8 cellular contexts compared by ENCODE assay signal in genomic region chr11:3422380-3423137, GRCh38. TPM values are rescaled to one million over a fixed set of nuclear protein-coding genes. Genes with fewer than 3 reads are reported as not detected.
A peak's percentile ranks its signal among the peaks of the same experiment; 100 is the strongest.
DNase-seq lines count a peak whose midpoint lies in the region; ATAC-seq and TF ChIP-seq lines count a peak whose summit lies in the region.
"Not testable (repeated sequence)": the region's sequence is repeated elsewhere in the genome, so short reads cannot be mapped to it uniquely, and the experiment has no call there.

No MANE protein-coding gene starts in this region.

- peak overlapping the region; percentile 91 for H3K27ac Mint-ChIP-seq in activated CD4-positive, alpha-beta T cell treated with anti-CD3 and anti-CD28 coated beads, Interleukin-2, amount 10 ng/mL, durations not matched to agents 24 days and 14 days

- ATAC-seq in GM19351 (IDR thresholded peaks at IDR 0.05; ENCODE audit: unreplicated experiment) (peak; percentile 92), HG03469 (IDR thresholded peaks at IDR 0.05; ENCODE audit: unreplicated experiment) (peak; percentile 73), left colon (peak; percentile 99)

- not testable (repeated sequence) for H3K4me1 Mint-ChIP-seq in activated CD4-positive, alpha-beta T cell treated with anti-CD3 and anti-CD28 coated beads, Interleukin-2, amount 10 ng/mL, durations not matched to agents 24 days and 14 days

- peak overlapping the region; percentile 95 for H3K4me3 Mint-ChIP-seq in activated CD4-positive, alpha-beta T cell treated with anti-CD3 and anti-CD28 coated beads, Interleukin-2, amount 10 ng/mL, durations not matched to agents 24 days and 14 days

- not testable (repeated sequence) for H3K9me3 Mint-ChIP-seq in activated CD4-positive, alpha-beta T cell treated with anti-CD3 and anti-CD28 coated beads, Interleukin-2, amount 10 ng/mL, durations not matched to agents 24 days and 14 days

- DNase-seq in Ammon's horn (ENCODE audit: low spot score) (peak; percentile 97), NCI-H526 (lab: John Stamatoyannopoulos, UW) (peak; percentile 98 to 100), coronary artery (ENCODE audit: low spot score) (peak; percentile 99), left colon (peak; percentile 99 to 100)
- peak; percentile 99 for DNase-seq in activated CD4-positive, alpha-beta T cell treated with anti-CD3 and anti-CD28 coated beads, Interleukin-2, amount 10 ng/mL, durations not matched to agents 24 days and 14 days
- peak; percentile 96 to 98 for DNase-seq in stimulated activated CD4-positive, alpha-beta T cell treated with anti-CD3 and anti-CD28 coated beads, Interleukin-1b, Interleukin-23, amount 100 ng/mL, for 4 hours (ENCODE audit: low read depth in 2 of 2)

- H3K27me3 Mint-ChIP-seq in activated CD4-positive, alpha-beta T cell treated with anti-CD3 and anti-CD28 coated beads, Interleukin-2, amount 10 ng/mL, durations not matched to agents 24 days and 14 days = peaks cover 22% of the 10 kb centered on the region

- not testable (repeated sequence) for TF ChIP-seq CTCF in coronary artery (IDR thresholded peaks at IDR 0.05)

- intact Hi-C loops in activated CD4-positive, alpha-beta T cell treated with anti-CD3 and anti-CD28 coated beads, Interleukin-2, amount 10 ng/mL, durations not matched to agents 24 days and 14 days (cut with micrococcal nuclease) = loop anchor here (1.0 to 5.0 kb wide), 2 partner anchors 43 to 520 kb away; partner anchors contain the start of gene ZNF195
- intact Hi-C loops in left colon (cut with DNase I, micrococcal nuclease) = not testable (repeated sequence)

- H3K36me3 Mint-ChIP-seq in activated CD4-positive, alpha-beta T cell treated with anti-CD3 and anti-CD28 coated beads, Interleukin-2, amount 10 ng/mL, durations not matched to agents 24 days and 14 days (ENCODE audit: low read depth) = not testable (repeated sequence)

- H3K27ac ChIP-seq in coronary artery = peak overlapping the region; percentile 82 to 86

- peak overlapping the region; percentile 82 for H3K4me3 ChIP-seq in coronary artery

RNA-seq across cellular contexts. Expression of gene ZNF195, which starts 43.6 kb away (rescaled TPM):
- total RNA-seq in activated CD4-positive, alpha-beta T cell treated with anti-CD3 and anti-CD28 coated beads, Interleukin-2, amount 10 ng/mL, durations not matched to agents 24 days and 14 days = 39.4 and 44.0 TPM in 2 replicates
- total RNA-seq in left colon = 10 to 100 TPM; 26.8 to 28.4 TPM

Comparison
In these comparisons a context has a peak if more than half of its experiments do, and no peak if none do; other contexts are left out.
1. Peak in every context shown above with its lines: DNase-seq, ATAC-seq, H3K4me3 ChIP-seq and H3K27ac ChIP-seq.